ENCODE assay signal across 8 cellular contexts in the genomic region with DNA sequence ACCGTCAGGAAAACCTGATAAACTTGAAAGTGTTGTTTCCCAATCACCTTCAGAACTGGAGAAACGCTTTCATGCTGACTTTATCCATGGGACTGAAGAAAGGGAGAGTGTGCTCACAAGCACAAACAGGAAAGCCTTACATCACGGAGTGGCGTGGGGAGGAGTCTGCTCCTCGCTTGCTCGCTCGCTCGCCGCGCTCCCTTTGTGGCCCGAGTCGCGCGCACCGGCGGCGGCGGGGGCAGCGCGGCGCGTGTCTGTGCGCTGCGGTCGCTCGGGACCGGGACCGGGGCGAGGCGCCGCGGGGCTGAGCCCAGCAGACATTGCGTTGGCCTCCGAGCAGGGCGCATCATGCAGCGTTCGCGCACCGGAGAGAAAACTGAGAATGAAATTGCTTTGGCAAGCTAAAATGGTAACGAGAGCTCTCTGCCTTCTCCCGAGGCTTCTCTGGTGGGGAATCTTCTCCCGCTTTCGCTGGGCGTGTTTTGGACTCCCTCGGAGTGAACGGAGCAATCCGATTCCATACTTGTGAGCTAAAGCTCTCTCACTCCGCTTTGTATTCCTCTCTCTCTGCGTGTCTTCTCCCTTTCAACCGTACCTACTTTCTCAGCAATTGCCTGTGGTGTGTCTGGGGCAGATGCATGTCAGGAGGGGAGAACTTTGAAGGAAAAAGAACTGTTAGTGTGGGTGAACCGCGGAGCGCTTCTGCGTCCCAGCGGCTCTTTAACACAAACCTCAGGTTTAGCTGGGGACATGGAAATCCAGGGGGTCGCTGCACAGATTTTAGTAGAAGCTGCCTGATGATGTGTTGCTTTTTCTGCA. TPM values are rescaled to one million over a fixed set of nuclear protein-coding genes. Genes with fewer than 3 reads are reported as not detected.
DNase-seq lines count a peak whose midpoint lies in the region; ATAC-seq lines count a peak whose summit lies in the region.

A gene (plus strand): TSS at position 205 of the 819 bp plus-strand sequence. CDS start 178 bp downstream, at position 383.

- 1% methylated on average over 53 to 56 of the region's 56 CpGs for WGBS in aorta, 2 donors

- H3K9ac ChIP-seq in adipocyte (ENCODE audit: low read length), result peak within 1 kb of the TSS; percentile 94

- peak within 1 kb of the TSS; percentile 95 for H3K4me3 ChIP-seq in adipocyte (ENCODE audit: low read length)
- peak within 1 kb of the TSS; percentile 66 to 94 for H3K4me3 ChIP-seq in aorta (ENCODE audit: low read length in 2 of 2)

- peak within 1 kb of the TSS in 1 of 2 donors; percentile 17 for H3K27ac ChIP-seq in aorta (ENCODE audit: low read depth in 1 of 2, low read length in 2 of 2)

- no peaks in the 10 kb centered on the region for H3K27me3 ChIP-seq in adipocyte (replicated peaks; ENCODE audit: control insufficient read depth, insufficient read depth, low read length)
- no peaks in the 10 kb centered on the region for H3K27me3 ChIP-seq in aorta (ENCODE audit: control insufficient read depth in 1 of 2, insufficient read depth in 2 of 2, low read length in 1 of 2)

- ATAC-seq in GM18511 (IDR thresholded peaks at IDR 0.05; ENCODE audit: unreplicated experiment) (peak; percentile 59), HG03045 (IDR thresholded peaks at IDR 0.05; ENCODE audit: unreplicated experiment) (peak; percentile 73), Right ventricle myocardium superior (ENCODE audit: poor library complexity) (peak; percentile 95), aorta (ENCODE audit: low FRiP score) (peak; percentile 92)

- intact Hi-C loops in Right ventricle myocardium superior (cut with DNase I) (no loop called here), aorta (cut with DNase I) (no loop called here)

- DNase-seq in AG08396 (ENCODE audit: low spot score), result peak; percentile 75
- DNase-seq in NOMO-1 (lab: John Stamatoyannopoulos, UW; ENCODE audit: unreplicated experiment in 2 of 2), result peak; percentile 23 to 40
- peak; percentile 94 for DNase-seq in adipocyte (ENCODE audit: low read depth)
- peak; percentile 85 for DNase-seq in Right ventricle myocardium superior
- DNase-seq in nucleus accumbens (lab: John Stamatoyannopoulos, UW), result peak in 53 of 56 donors; percentile 28 to 84 (median 68)
- peak; percentile 87 for DNase-seq in aorta

- H3K36me3 ChIP-seq in adipocyte (ENCODE audit: control insufficient read depth, insufficient read depth, low read length, severe bottlenecking) (no peaks in the 10 kb centered on the region), aorta (ENCODE audit: control insufficient read depth in 1 of 2, insufficient read depth in 2 of 2, low read length in 1 of 2) (no peaks in the 10 kb centered on the region)

- H3K9me3 ChIP-seq in adipocyte (ENCODE audit: control insufficient read depth, low read length), result peaks cover 14% of the 10 kb centered on the region
- peaks cover 2% of the 10 kb centered on the region for H3K9me3 ChIP-seq in aorta (ENCODE audit: control insufficient read depth, low read length)

- H3K4me1 ChIP-seq in adipocyte (ENCODE audit: control insufficient read depth, insufficient read depth, low read length), result peaks cover 40% of the 10 kb centered on the region
- peaks cover 0 to 6% of the 10 kb centered on the region in 2 donors for H3K4me1 ChIP-seq in aorta (ENCODE audit: control insufficient read depth in 1 of 2, insufficient read depth in 2 of 2, low read length in 2 of 2)

RNA-seq across cellular contexts. Expression of the gene that starts here (rescaled TPM):
- total RNA-seq in Right ventricle myocardium superior (18.4 TPM), aorta (10 to 100 TPM; 24.0 to 51.6 TPM)
- polyA plus RNA-seq in aorta, result 1 to 10 TPM; 7.0 to 8.8 TPM

Comparison
In these comparisons a context has a peak if more than half of its experiments do, and no peak if none do; other contexts are left out.
1. DNase-seq: peak in every context shown above with its lines; median percentile 94 in adipocyte; 87 in aorta; 85 in Right ventricle myocardium superior; 75 in AG08396; 68 in nucleus accumbens; 32 in NOMO-1.